ENCODE assay signal across 8 cellular contexts in genomic region chr2:229342376-229342775, GRCh38.
DNase-seq lines count a peak whose midpoint lies in the region; ATAC-seq lines count a peak whose summit lies in the region.

No MANE protein-coding gene starts in this region.

- no peak overlapping the region for H3K23ac ChIP-seq in mesenchymal stem cell (ENCODE audit: low read length in 2 of 2)

- H3K4me2 ChIP-seq in mesenchymal stem cell (ENCODE audit: low read length, poor library complexity, severe bottlenecking), result no peak overlapping the region

- H3K4me1 ChIP-seq in NT2/D1 (ENCODE audit: insufficient read depth, insufficient read length) (no peaks in the 10 kb centered on the region), mesenchymal stem cell (ENCODE audit: control insufficient read depth, insufficient read depth, low read depth, low read length) (no peaks in the 10 kb centered on the region)

- H2BK5ac ChIP-seq in mesenchymal stem cell (ENCODE audit: low read depth, low read length, poor library complexity, severe bottlenecking), result no peak overlapping the region

- no peak for ATAC-seq in HG03342 (IDR thresholded peaks at IDR 0.05; ENCODE audit: unreplicated experiment)

- DNase-seq in NCI-H510A treated with DMSO at 0.1 percent for 48 hours (lab: John Stamatoyannopoulos, UW) (peak; percentile 4), NCI-H510A (lab: John Stamatoyannopoulos, UW) (no peak), NT2/D1 (ENCODE audit: low read depth, low spot score) (peak; percentile 46), globus pallidus (ENCODE audit: low spot score) (peak; percentile 15), mesenchymal stem cell (no peak)
- DNase-seq in stimulated activated CD8-positive, alpha-beta memory T cell treated with anti-CD3 and anti-CD28 coated beads, Interleukin-4, amount 100 ng/mL, for 48 hours, result peak; percentile 31
- DNase-seq in activated T-cell treated with anti-CD3 and anti-CD28 coated beads, Interleukin-2, amount 50 U/mL, for 1 hour, result no peak

- H3K36me3 ChIP-seq in NT2/D1 (ENCODE audit: insufficient read depth, insufficient read length, low read length), result no peaks in the 10 kb centered on the region
- no peaks in the 10 kb centered on the region for H3K36me3 ChIP-seq in mesenchymal stem cell (ENCODE audit: control insufficient read depth in 1 of 2, insufficient read depth in 2 of 2, low read depth in 1 of 2, low read length in 2 of 2)

- no peak overlapping the region for H2BK120ac ChIP-seq in mesenchymal stem cell (ENCODE audit: low read depth, low read length)

- no peak overlapping the region for H2AK5ac ChIP-seq in mesenchymal stem cell (ENCODE audit: low read length, severe bottlenecking)

- no peak overlapping the region for H2BK15ac ChIP-seq in mesenchymal stem cell (ENCODE audit: low read depth, poor library complexity, severe bottlenecking)

- no peak overlapping the region for H3K14ac ChIP-seq in mesenchymal stem cell (ENCODE audit: low read length in 2 of 2)

- H2AFZ ChIP-seq in mesenchymal stem cell (ENCODE audit: low read depth, low read length), result no peak overlapping the region

- no peaks in the 10 kb centered on the region for H3K27me3 ChIP-seq in NT2/D1 (ENCODE audit: insufficient read depth, insufficient read length)
- no peaks in the 10 kb centered on the region for H3K27me3 ChIP-seq in mesenchymal stem cell (ENCODE audit: control insufficient read depth in 1 of 2, insufficient read depth in 1 of 2, low read length in 2 of 2)

- H2BK12ac ChIP-seq in mesenchymal stem cell (ENCODE audit: low read length in 2 of 2), result no peak overlapping the region

- no peak overlapping the region for H3K9ac ChIP-seq in NT2/D1 (ENCODE audit: insufficient read length, low read depth)
- no peak overlapping the region for H3K9ac ChIP-seq in mesenchymal stem cell (ENCODE audit: low read length)

- no peak overlapping the region for H3K4ac ChIP-seq in mesenchymal stem cell (ENCODE audit: low read depth in 1 of 2, low read length in 2 of 2)

- no peaks in the 10 kb centered on the region for H3K9me3 ChIP-seq in NT2/D1 (ENCODE audit: insufficient read depth, low read length)
- H3K9me3 ChIP-seq in mesenchymal stem cell (ENCODE audit: control insufficient read depth, low read length), result no peaks in the 10 kb centered on the region

- WGBS in mesenchymal stem cell, result 14% methylated on average over 4 of the region's 4 CpGs

- no peaks in the 10 kb centered on the region for H3K79me1 ChIP-seq in mesenchymal stem cell (replicated peaks; ENCODE audit: low read length, poor library complexity, severe bottlenecking)

- H3K4me3 ChIP-seq in NT2/D1 (ENCODE audit: insufficient read length, low read depth) (no peak overlapping the region), mesenchymal stem cell (ENCODE audit: insufficient read depth in 1 of 2, low read depth in 1 of 2, low read length in 2 of 2) (no peak overlapping the region)

- no peak overlapping the region for H3K18ac ChIP-seq in mesenchymal stem cell (ENCODE audit: low read depth in 1 of 2, low read length in 2 of 2)

- H4K8ac ChIP-seq in mesenchymal stem cell (ENCODE audit: low read length), result no peak overlapping the region

- no peak overlapping the region for H4K91ac ChIP-seq in mesenchymal stem cell (ENCODE audit: low read length)

- no peak overlapping the region for H3K27ac ChIP-seq in mesenchymal stem cell (ENCODE audit: low read length, poor library complexity, severe bottlenecking)

Comparison
In these comparisons a context has a peak if more than half of its experiments do, and no peak if none do; other contexts are left out.
1. DNase-seq: peak in NCI-H510A treated with DMSO at 0.1 percent for 48 hours (single experiment), NT2/D1 (single experiment), globus pallidus (single experiment) and stimulated activated CD8-positive, alpha-beta memory T cell treated with anti-CD3 and anti-CD28 coated beads, Interleukin-4, amount 100 ng/mL, for 48 hours (single experiment); none in NCI-H510A (single experiment), activated T-cell treated with anti-CD3 and anti-CD28 coated beads, Interleukin-2, amount 50 U/mL, for 1 hour (single experiment) and mesenchymal stem cell (single experiment).